8 cellular contexts compared by ENCODE assay signal in the genomic region with DNA sequence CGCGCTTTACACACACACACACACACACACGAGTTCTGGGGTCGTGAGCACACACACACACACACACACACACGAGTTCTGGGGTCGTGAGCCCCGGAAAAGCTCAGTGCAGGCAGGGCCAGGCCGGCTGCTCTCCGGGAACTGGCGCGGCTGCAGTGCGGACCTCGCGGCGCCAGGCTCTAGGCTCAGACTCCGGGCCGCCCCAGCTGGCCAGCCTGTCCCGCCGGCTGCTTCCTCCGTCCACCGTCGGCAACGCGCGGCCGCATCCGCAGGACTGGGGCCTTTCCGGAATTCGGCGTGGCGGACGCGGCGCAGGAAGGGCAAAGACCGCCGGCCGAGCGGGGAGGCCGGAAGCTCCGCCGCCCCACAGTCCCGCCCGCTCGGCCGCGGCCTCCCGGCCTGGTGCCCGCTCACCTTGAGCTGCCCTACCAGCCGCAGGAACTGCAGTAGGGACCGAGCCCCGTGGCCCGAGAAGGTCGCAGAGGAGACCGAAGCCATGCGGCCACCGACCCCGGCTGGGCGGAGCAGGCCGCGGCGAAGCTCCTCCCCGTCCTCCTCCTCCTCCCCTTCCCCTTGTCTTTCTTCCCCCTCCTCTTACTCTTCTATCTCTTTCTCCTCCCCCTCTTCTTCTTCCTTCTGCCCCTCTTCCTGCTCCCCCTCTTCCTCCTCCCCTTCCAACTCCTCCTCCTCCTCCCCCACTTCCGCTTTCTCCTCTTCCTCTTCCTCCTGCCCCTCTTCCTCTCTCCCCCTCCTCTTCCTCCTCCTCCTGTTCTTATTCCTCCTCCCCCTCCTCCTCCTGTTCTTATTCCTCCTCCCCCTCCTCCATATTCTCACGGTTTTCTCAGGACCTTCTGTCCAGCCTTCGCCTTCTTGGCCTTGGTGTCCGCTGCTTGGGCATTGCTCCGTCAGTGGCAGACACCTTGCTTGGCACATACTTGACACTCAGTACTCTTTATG. TPM values are rescaled to one million over a fixed set of nuclear protein-coding genes. Genes with fewer than 3 reads are reported as not detected.
DNase-seq lines count a peak whose midpoint lies in the region; ATAC-seq and TF ChIP-seq lines count a peak whose summit lies in the region.

A gene with protein sequence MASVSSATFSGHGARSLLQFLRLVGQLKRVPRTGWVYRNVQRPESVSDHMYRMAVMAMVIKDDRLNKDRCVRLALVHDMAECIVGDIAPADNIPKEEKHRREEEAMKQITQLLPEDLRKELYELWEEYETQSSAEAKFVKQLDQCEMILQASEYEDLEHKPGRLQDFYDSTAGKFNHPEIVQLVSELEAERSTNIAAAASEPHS (minus strand): TSS at position 533 of the 957 bp plus-strand sequence. CDS start 35 bp downstream, at position 498.

- intact Hi-C loops in thyroid gland (cut with DNase I): loop anchor here (5.0 to 10.0 kb wide), 2 partner anchors 149 to 673 kb away; partner anchors contain the start of gene TPD52L1

- peak within 1 kb of the TSS; percentile 61 for H2AFZ ChIP-seq in neural progenitor cell (replicated peaks)

- DNase-seq in DMS 273 treated with DMSO at 0.1 percent for 48 hours (lab: John Stamatoyannopoulos, UW) (peak; percentile 65), RWPE2 (ENCODE audit: low spot score) (peak; percentile 63), foreskin keratinocyte (peak in 1 of 2 donors; percentile 29), neural progenitor cell (ENCODE audit: low spot score) (peak; percentile 90), thyroid gland (peak; percentile 67 to 71)
- DNase-seq in activated gamma-delta T cell treated with anti-CD3 and anti-CD28 coated beads, Interleukin-2, amount 50 U/mL, for 16 hours (ENCODE audit: low read depth): peak; percentile 20

- H3K9me3 ChIP-seq in RWPE2 (ENCODE audit: severe bottlenecking) (no peaks in the 10 kb centered on the region), neural progenitor cell (ENCODE audit: low read depth) (no peaks in the 10 kb centered on the region), thyroid gland (no peaks in the 10 kb centered on the region)

- H3K79me2 ChIP-seq in neural progenitor cell (ENCODE audit: low read depth): peaks cover 20% of the 10 kb centered on the region

- H3K27me3 ChIP-seq in RWPE2 (ENCODE audit: insufficient read depth, poor library complexity, severe bottlenecking) (no peaks in the 10 kb centered on the region), foreskin keratinocyte (no peaks in the 10 kb centered on the region), neural progenitor cell (no peaks in the 10 kb centered on the region), thyroid gland (no peaks in the 10 kb centered on the region)

- peaks cover 2% of the 10 kb centered on the region for H3K27me3 Mint-ChIP-seq in neural progenitor cell (ENCODE audit: insufficient read depth, low read depth)

- peak; percentile 88 for ATAC-seq in GM19463 (IDR thresholded peaks at IDR 0.05; ENCODE audit: unreplicated experiment)
- ATAC-seq in HG03571 (IDR thresholded peaks at IDR 0.05; ENCODE audit: unreplicated experiment): peak; percentile 89
- peak; percentile 90 for ATAC-seq in RWPE2 (ENCODE audit: low read depth)
- peak; percentile 87 for ATAC-seq in foreskin keratinocyte

- WGBS in thyroid gland, 2 donors: 6 to 8% methylated on average over 41 to 50 of the region's 67 CpGs

- H3K4me3 Mint-ChIP-seq in neural progenitor cell: peak within 1 kb of the TSS; percentile 93

- H3K4me1 ChIP-seq in RWPE2 (ENCODE audit: insufficient read depth, poor library complexity, severe bottlenecking) (peaks cover 11% of the 10 kb centered on the region), foreskin keratinocyte (peaks cover 4% of the 10 kb centered on the region), neural progenitor cell (peaks cover 11% of the 10 kb centered on the region), thyroid gland (peaks cover 8 to 14% of the 10 kb centered on the region in 2 donors)

- H3K9ac ChIP-seq in neural progenitor cell: peak within 1 kb of the TSS; percentile 47

- H3K36me3 Mint-ChIP-seq in neural progenitor cell: peaks cover 30% of the 10 kb centered on the region

- H4K20me1 ChIP-seq in neural progenitor cell (ENCODE audit: low read depth): no peaks in the 10 kb centered on the region

- peak within 1 kb of the TSS; percentile 74 for H3K4me3 ChIP-seq in RWPE2 (ENCODE audit: severe bottlenecking)
- H3K4me3 ChIP-seq in neural progenitor cell: peak within 1 kb of the TSS; percentile 65
- peak within 1 kb of the TSS; percentile 52 to 77 (median 71) for H3K4me3 ChIP-seq in thyroid gland (replicated peaks in 1 of 3)

- H3K27ac Mint-ChIP-seq in neural progenitor cell: peak within 1 kb of the TSS; percentile 44

- peaks cover 3% of the 10 kb centered on the region for H3K9me3 Mint-ChIP-seq in neural progenitor cell

- TF ChIP-seq CTCF in RWPE2 (IDR thresholded peaks at IDR 0.05; ENCODE audit: poor library complexity, severe bottlenecking) (no peak), foreskin keratinocyte (conservative IDR thresholded peaks at IDR 0.05) (no peak), neural progenitor cell (IDR thresholded peaks at IDR 0.05) (no peak), thyroid gland (IDR thresholded peaks at IDR 0.05) (no peak)

- peaks cover 9% of the 10 kb centered on the region for H3F3A ChIP-seq in neural progenitor cell (ENCODE audit: low read depth)

- H3K4me2 ChIP-seq in neural progenitor cell: peak within 1 kb of the TSS; percentile 92

- peaks cover 40% of the 10 kb centered on the region for H3K36me3 ChIP-seq in RWPE2 (ENCODE audit: low read depth)
- peaks cover 3% of the 10 kb centered on the region for H3K36me3 ChIP-seq in neural progenitor cell
- H3K36me3 ChIP-seq in thyroid gland: peaks cover 0 to 2% of the 10 kb centered on the region in 2 donors

- peak within 1 kb of the TSS; percentile 47 for H3K27ac ChIP-seq in RWPE2 (ENCODE audit: poor library complexity, severe bottlenecking)
- peak within 1 kb of the TSS; percentile 60 for H3K27ac ChIP-seq in foreskin keratinocyte
- H3K27ac ChIP-seq in neural progenitor cell: no peak within 1 kb of the TSS
- peak within 1 kb of the TSS; percentile 66 to 90 (median 70) for H3K27ac ChIP-seq in thyroid gland

- H3K4me1 Mint-ChIP-seq in neural progenitor cell: peaks cover 18% of the 10 kb centered on the region

- TF ChIP-seq POLR2A in thyroid gland (IDR thresholded peaks at IDR 0.05): peak in 1 of 2 donors; percentile 73

RNA-seq across cellular contexts. Expression of the gene that starts here (rescaled TPM):
- total RNA-seq in foreskin keratinocyte (60.3 and 61.8 TPM in 2 replicates), neural progenitor cell (ENCODE audit: low replicate concordance) (76.1 and 114 TPM in 2 replicates), thyroid gland (10 to 100 TPM; 58.9 to 89.5 (median 78.9) TPM)
- 86.3 and 90.4 TPM in 2 replicates for polyA plus RNA-seq in foreskin keratinocyte
